8 cellular contexts compared by ENCODE assay signal in genomic region chr1:45585496-45586075, GRCh38. TPM values are rescaled to one million over a fixed set of nuclear protein-coding genes. Genes with fewer than 3 reads are reported as not detected.
DNase-seq lines count a peak whose midpoint lies in the region; ATAC-seq and TF ChIP-seq lines count a peak whose summit lies in the region.

No MANE protein-coding gene starts in this region.

- H3K4me1 ChIP-seq in SJCRH30 (peaks cover 5% of the 10 kb centered on the region; the same call in 1 of the 2 replicates), esophagus squamous epithelium (peaks cover 21 to 57% (median 21%) of the 10 kb centered on the region in 3 donors), rectal smooth muscle tissue (ENCODE audit: control insufficient read depth, insufficient read depth, low read length) (peaks cover 9% of the 10 kb centered on the region)

- H3K9ac ChIP-seq in rectal smooth muscle tissue (ENCODE audit: low read length) = no peak overlapping the region

- ATAC-seq in GM21576 (IDR thresholded peaks at IDR 0.05; ENCODE audit: unreplicated experiment) = no peak

- H3K4me3 ChIP-seq in GM12864 (ENCODE audit: low read depth, low read length) (peak overlapping the region; percentile 84), SJCRH30 (peak overlapping the region; percentile 100), esophagus squamous epithelium (peak overlapping the region; percentile 81 to 98 (median 90)), rectal smooth muscle tissue (ENCODE audit: low read length) (peak overlapping the region; percentile 99)

- TF ChIP-seq POLR2A in esophagus squamous epithelium (IDR thresholded peaks at IDR 0.05) = no peak

- H3K9me3 ChIP-seq in SJCRH30 (replicated peaks) = no peaks in the 10 kb centered on the region
- no peaks in the 10 kb centered on the region for H3K9me3 ChIP-seq in esophagus squamous epithelium

- H3K36me3 ChIP-seq in SJCRH30 = peaks cover 29% of the 10 kb centered on the region
- H3K36me3 ChIP-seq in esophagus squamous epithelium = no peaks in the 10 kb centered on the region
- no peaks in the 10 kb centered on the region for H3K36me3 ChIP-seq in rectal smooth muscle tissue (ENCODE audit: control insufficient read depth, insufficient read depth, low read length)

- H3K27me3 ChIP-seq in SJCRH30 (no peaks in the 10 kb centered on the region), esophagus squamous epithelium (no peaks in the 10 kb centered on the region), rectal smooth muscle tissue (ENCODE audit: control insufficient read depth, insufficient read depth, low read length) (no peaks in the 10 kb centered on the region)

- intact Hi-C loops in esophagus squamous epithelium (cut with DNase I) = no loop called here

- TF ChIP-seq CTCF in GM12864 (IDR thresholded peaks at IDR 0.05; ENCODE audit: low read depth, low read length, missing control alignments) (no peak), esophagus squamous epithelium (IDR thresholded peaks at IDR 0.05) (no peak)

- H3K27ac ChIP-seq in SJCRH30 = no peak overlapping the region
- peak overlapping the region in 3 of 4 donors; percentile 2 to 97 (median 93) for H3K27ac ChIP-seq in esophagus squamous epithelium
- H3K27ac ChIP-seq in rectal smooth muscle tissue (ENCODE audit: low read depth, low read length) = peak overlapping the region; percentile 96

- DNase-seq in GM12864 (ENCODE audit: low read depth) (no peak), SJCRH30 (no peak), esophagus squamous epithelium (lab: John Stamatoyannopoulos, UW) (no peak), DMS 273 treated with DMSO at 0.1 percent for 48 hours (lab: John Stamatoyannopoulos, UW) (no peak), DMS53 treated with DMSO at 0.1 percent for 48 hours (lab: John Stamatoyannopoulos, UW; ENCODE audit: unreplicated experiment) (no peak), KG1 (lab: John Stamatoyannopoulos, UW) (no peak)

- WGBS in esophagus squamous epithelium, 2 donors = 7 to 27% methylated on average over 6 to 7 of the region's 7 CpGs

RNA-seq across cellular contexts. Expression of gene NASP, which starts 1.7 kb away (rescaled TPM):
- total RNA-seq in SJCRH30 (2014; rRNA removed; shearing (Covaris generic)) = 365 and 437 TPM in 2 replicates
- 10 to 100 TPM; 40.0 to 71.7 (median 63.4) TPM for total RNA-seq in esophagus squamous epithelium

RNA-seq across cellular contexts. Expression of gene AKR1A1, which starts 35.0 kb away (rescaled TPM):
- 60.6 and 64.6 TPM in 2 replicates for total RNA-seq in SJCRH30 (2014; rRNA removed; shearing (Covaris generic))
- 100 to 1,000 TPM; 122 to 164 (median 146) TPM for total RNA-seq in esophagus squamous epithelium

RNA-seq across cellular contexts. Expression of gene CCDC17, which starts 38.3 kb away (rescaled TPM):
- 0.46 and 1.3 TPM in 2 replicates for total RNA-seq in SJCRH30 (2014; rRNA removed; shearing (Covaris generic))
- 1 to 10 TPM in 3 of 4 donors, under 1 TPM in 1; 0.38 to 3.6 (median 2.4) TPM for total RNA-seq in esophagus squamous epithelium
